1 cellular context compared by ENCODE assay signal in genomic region chr6:7100072-7100750, GRCh38.
TF ChIP-seq lines count a peak whose summit lies in the region.

No MANE protein-coding gene starts in this region.

TF ChIP-seq in K562, 482 proteins besides CTCF, POLR2A, EP300 and RAD21 (continued from another document and continues in another):
- 0 out of 2 replicates have a peak, but pooled peaks have one; percentile 34 for TF ChIP-seq RERE (CRISPR knock-in tag; IDR thresholded peaks at IDR 0.05; ENCODE audit: borderline replicate concordance)
- no peak for TF ChIP-seq PHB2 (IDR thresholded peaks at IDR 0.05; ENCODE audit: low read depth)
- no peak for TF ChIP-seq NR4A1 (CRISPR knock-in tag; IDR thresholded peaks at IDR 0.05)
- no peak for TF ChIP-seq NR4A1 (tag; IDR thresholded peaks at IDR 0.05)
- no peak for TF ChIP-seq HNRNPK (IDR thresholded peaks at IDR 0.05; ENCODE audit: low read depth, low read length, poor library complexity, severe bottlenecking)
- TF ChIP-seq IRF2 (CRISPR knock-in tag; IDR thresholded peaks at IDR 0.05): no peak
- no peak for TF ChIP-seq EZH2 (IDR thresholded peaks at IDR 0.05; ENCODE audit: borderline replicate concordance, low read depth, low read length)
- TF ChIP-seq ELK1 (CRISPR knock-in tag; IDR thresholded peaks at IDR 0.05): no peak
- no peak for TF ChIP-seq ETS2 (tag; IDR thresholded peaks at IDR 0.05; ENCODE audit: borderline replicate concordance, poor library complexity, severe bottlenecking)
- no peak for TF ChIP-seq ZNF121 (CRISPR knock-in tag; conservative IDR thresholded peaks at IDR 0.05)
- no peak for TF ChIP-seq CHD7 (IDR thresholded peaks at IDR 0.05; ENCODE audit: low read depth, low read length)
- no peak for TF ChIP-seq IRF9 (tag; IDR thresholded peaks at IDR 0.05)
- TF ChIP-seq KDM4B (IDR thresholded peaks at IDR 0.05; ENCODE audit: borderline replicate concordance in 2 of 2, low read depth in 1 of 2): no peak
- 0 out of 2 replicates have a peak, but pooled peaks have one; percentile 36 for TF ChIP-seq ATF6 (CRISPR knock-in tag; IDR thresholded peaks at IDR 0.05)
- no peak for TF ChIP-seq RB1 (IDR thresholded peaks at IDR 0.05; ENCODE audit: low read depth)
- no peak for TF ChIP-seq EHMT2 (IDR thresholded peaks at IDR 0.05)
- TF ChIP-seq NUFIP1 (IDR thresholded peaks at IDR 0.05; ENCODE audit: partially characterized antibody): no peak
- TF ChIP-seq SRSF3 (IDR thresholded peaks at IDR 0.05; ENCODE audit: insufficient read depth, low read length): no peak
- TF ChIP-seq ZBTB2 (IDR thresholded peaks at IDR 0.05): 0 out of 2 replicates have a peak, but pooled peaks have one; percentile 6
- peak in 1 of 2 experiments; percentile 31; a peak in 1 of 4 replicates for TF ChIP-seq MLLT1 (IDR thresholded peaks at IDR 0.05)
- no peak for TF ChIP-seq ZNF217 (CRISPR knock-in tag; IDR thresholded peaks at IDR 0.05)
- no peak for TF ChIP-seq ZNF174 (CRISPR knock-in tag; IDR thresholded peaks at IDR 0.05)
- no peak for TF ChIP-seq FOXP4 (CRISPR knock-in tag; IDR thresholded peaks at IDR 0.05; ENCODE audit: borderline replicate concordance)
- no peak for TF ChIP-seq ZNF780A (CRISPR knock-in tag; IDR thresholded peaks at IDR 0.05)
